7 cellular contexts compared by ENCODE assay signal in genomic region chr6:33018904-33019303, GRCh38. TPM values are rescaled to one million over a fixed set of nuclear protein-coding genes. Genes with fewer than 3 reads are reported as not detected.
DNase-seq lines count a peak whose midpoint lies in the region; ATAC-seq and TF ChIP-seq lines count a peak whose summit lies in the region.

No MANE protein-coding gene starts in this region.

- H3K4ac ChIP-seq in trophoblast cell (ENCODE audit: low read depth, low read length) = no peak overlapping the region

- no peaks in the 10 kb centered on the region for H3K79me2 ChIP-seq in trophoblast cell (ENCODE audit: control insufficient read depth, insufficient read depth, low read length, poor library complexity)

- H3K27me3 Mint-ChIP-seq in WTC11 (ENCODE audit: low read depth) = no peaks in the 10 kb centered on the region; the same call in 1 of the 2 replicates

- no peak overlapping the region for H3K9ac ChIP-seq in trophoblast cell (ENCODE audit: low read length)

- no peaks in the 10 kb centered on the region for H3K79me1 ChIP-seq in trophoblast cell (ENCODE audit: low read length)

- no peak overlapping the region for H2AK5ac ChIP-seq in trophoblast cell (ENCODE audit: low read length)

- POLR2A ChIA-PET in WTC11 (lab: Charles Lee) = interaction anchor here (0.5 kb wide), 1 partner anchor 27 kb away, joined by 6 read pairs; no protein-coding TSS in a partner anchor

- H3K27ac Mint-ChIP-seq in WTC11 = no peak overlapping the region

- no peak overlapping the region for H4K12ac ChIP-seq in trophoblast cell (ENCODE audit: low read depth, low read length)

- no CpG with 5 or more reads among the region's 6 CpGs for WGBS in trophoblast cell (ENCODE audit: extremely low coverage, insufficient coverage, insufficient read length)

- H2BK5ac ChIP-seq in trophoblast cell (ENCODE audit: low read depth, low read length, poor library complexity) = no peak overlapping the region

- H2BK120ac ChIP-seq in trophoblast cell (ENCODE audit: insufficient read depth, low read length, poor library complexity) = no peak overlapping the region

- no peaks in the 10 kb centered on the region for H3K4me1 ChIP-seq in trophoblast cell (ENCODE audit: control insufficient read depth in 1 of 2, insufficient read depth in 2 of 2, low read length in 2 of 2)

- H3K4me2 ChIP-seq in trophoblast cell (ENCODE audit: low read length) = no peak overlapping the region

- no peak for TF ChIP-seq CTCF in WTC11 (IDR thresholded peaks at IDR 0.05)
- no peak for TF ChIP-seq CTCF in fibroblast of mammary gland (conservative IDR thresholded peaks at IDR 0.05; ENCODE audit: control insufficient read depth, insufficient read depth, low read depth, low read length)

- H2AFZ ChIP-seq in trophoblast cell (ENCODE audit: insufficient read depth, low read length, poor library complexity) = no peak overlapping the region

- H3K27me3 ChIP-seq in trophoblast cell (ENCODE audit: insufficient read depth, low read length) = no peaks in the 10 kb centered on the region

- DNase-seq in WTC11 (ENCODE audit: low spot score) (no peak), fibroblast of mammary gland (ENCODE audit: low read depth) (peak; percentile 39), trophoblast cell (peak; percentile 27 to 48), NCI-H1930 (lab: John Stamatoyannopoulos, UW) (no peak), SW 1271 (lab: John Stamatoyannopoulos, UW) (no peak)

- H3K36me3 ChIP-seq in trophoblast cell (ENCODE audit: control insufficient read depth in 1 of 2, insufficient read depth in 2 of 2, low read length in 2 of 2) = no peaks in the 10 kb centered on the region

- ATAC-seq in GM18868 (IDR thresholded peaks at IDR 0.05; ENCODE audit: unreplicated experiment) (peak; percentile 69), HG03159 (IDR thresholded peaks at IDR 0.05; ENCODE audit: unreplicated experiment) (peak; percentile 77), WTC11 (0 out of 2 replicates have a peak, but pooled peaks have one; percentile 13)

- H3K18ac ChIP-seq in trophoblast cell (ENCODE audit: low read length) = no peak overlapping the region

- no peaks in the 10 kb centered on the region for H3K9me3 Mint-ChIP-seq in WTC11

- H4K8ac ChIP-seq in trophoblast cell (ENCODE audit: low read depth, low read length) = no peak overlapping the region

- peaks cover 34% of the 10 kb centered on the region for H3K4me1 Mint-ChIP-seq in WTC11

- no peak overlapping the region for H3K14ac ChIP-seq in trophoblast cell (ENCODE audit: low read length)

- no peak overlapping the region for H4K91ac ChIP-seq in trophoblast cell (ENCODE audit: low read depth, low read length)

- CTCF ChIA-PET in WTC11 (lab: Charles Lee) = interaction anchor here (0.6 to 2.3 kb wide), 8 partner anchors 11 to 181 kb away, joined by 3 to 13 read pairs (median 5); partner anchors contain the start of gene TAP2

- H3K4me3 ChIP-seq in fibroblast of mammary gland (ENCODE audit: control insufficient read depth, low read depth, low read length) (no peak overlapping the region), trophoblast cell (ENCODE audit: low read depth, low read length) (no peak overlapping the region)

- peaks cover 3% of the 10 kb centered on the region for H3K9me3 ChIP-seq in trophoblast cell (ENCODE audit: insufficient read depth, low read depth, low read length)

- H3K4me3 Mint-ChIP-seq in WTC11 = no peak overlapping the region

- H3K36me3 Mint-ChIP-seq in WTC11 = no peaks in the 10 kb centered on the region

- no peak overlapping the region for H3K27ac ChIP-seq in trophoblast cell (ENCODE audit: low read depth, low read length)

- no peak overlapping the region for H3K23ac ChIP-seq in trophoblast cell (ENCODE audit: low read length)

- H2BK12ac ChIP-seq in trophoblast cell (ENCODE audit: low read length) = no peak overlapping the region

TF ChIP-seq in WTC11, 78 proteins besides CTCF, POLR2A, EP300 and RAD21:
- no peak for TF ChIP-seq ATF1 (CRISPR knock-in tag; IDR thresholded peaks at IDR 0.05)
- no peak for TF ChIP-seq ERG (CRISPR knock-in tag; IDR thresholded peaks at IDR 0.05)
- TF ChIP-seq SOX15 (CRISPR knock-in tag; IDR thresholded peaks at IDR 0.05) = no peak
- no peak for TF ChIP-seq ATF2 (CRISPR knock-in tag; IDR thresholded peaks at IDR 0.05; ENCODE audit: borderline replicate concordance, low read depth)
- no peak for TF ChIP-seq ZNF532 (CRISPR knock-in tag; IDR thresholded peaks at IDR 0.05; ENCODE audit: borderline replicate concordance)
- TF ChIP-seq ATF3 (CRISPR knock-in tag; conservative IDR thresholded peaks at IDR 0.05) = no peak
- no peak for TF ChIP-seq ZNF671 (CRISPR knock-in tag; IDR thresholded peaks at IDR 0.05)
- TF ChIP-seq MYBL2 (CRISPR knock-in tag; IDR thresholded peaks at IDR 0.05) = no peak

RNA-seq across cellular contexts. Expression of gene HLA-DOA, which starts 9.5 kb away (rescaled TPM):
- total RNA-seq in WTC11 (2021) = 13.6 to 24.6 TPM (median 24.4 TPM) in 3 replicates
- 0.05 and 0.08 TPM in 2 replicates for polyA plus RNA-seq in trophoblast cell (2013)

RNA-seq across cellular contexts. Expression of gene BRD2, which starts 50.5 kb away (rescaled TPM):
- 206 to 222 TPM (median 214 TPM) in 3 replicates for total RNA-seq in WTC11 (2021)
- polyA plus RNA-seq in trophoblast cell (2013) = 265 and 273 TPM in 2 replicates

RNA-seq across cellular contexts. Expression of gene HLA-DPA1, which starts 54.5 kb away (rescaled TPM):
- 4.4 to 5.4 TPM (median 4.9 TPM) in 3 replicates for total RNA-seq in WTC11 (2021)
- polyA plus RNA-seq in trophoblast cell (2013) = 4.8 and 5.8 TPM in 2 replicates

RNA-seq across cellular contexts. Expression of gene HLA-DPB1, which starts 56.9 kb away (rescaled TPM):
- 18.0 to 23.9 TPM (median 21.3 TPM) in 3 replicates for total RNA-seq in WTC11 (2021)
- polyA plus RNA-seq in trophoblast cell (2013) = 13.8 and 14.0 TPM in 2 replicates

Comparison
In these comparisons a context has a peak if more than half of its experiments do, and no peak if none do; other contexts are left out.
1. ATAC-seq: peak in every context shown above with its lines; median percentile 77 in HG03159; 69 in GM18868; 13 in WTC11.
2. DNase-seq: peak in fibroblast of mammary gland (single experiment) and trophoblast cell (2 of 2); none in WTC11 (single experiment), NCI-H1930 (0 of 2) and SW 1271 (0 of 2).